ENCODE assay signal across 10 cellular contexts in genomic region chr1:183180213-183180612, GRCh38. TPM values are rescaled to one million over a fixed set of nuclear protein-coding genes. Genes with fewer than 3 reads are reported as not detected.
DNase-seq lines count a peak whose midpoint lies in the region; ATAC-seq and TF ChIP-seq lines count a peak whose summit lies in the region.
"Had no signal": no experiment of that assay in that cellular context is flagged by ENCODE, and none has a peak within 500 bp of the region (broad histone marks: within the 10 kb centered on the region; RNA-seq: fewer than 3 reads in every experiment).

No MANE protein-coding gene starts in this region.

- H3K4me3 Mint-ChIP-seq in activated CD8-positive, alpha-beta T cell treated with anti-CD3 and anti-CD28 coated beads for 36 hours, result no peak overlapping the region
- H3K4me3 Mint-ChIP-seq: central memory CD8-positive, alpha-beta T cell; stimulated activated naive B cell treated with anti-CD40 and anti-IgM and Interleukin-4, amounts not matched to agents 10 μg/mL and 1 μg/mL and 100 μg/mL, for 72 hours had no signal

- POLR2A ChIA-PET in activated CD8-positive, alpha-beta T cell treated with anti-CD3 and anti-CD28 coated beads for 36 hours (lab: Charles Lee), result no interaction called here

- no peaks in the 10 kb centered on the region for H3K36me3 Mint-ChIP-seq in activated CD8-positive, alpha-beta T cell treated with anti-CD3 and anti-CD28 coated beads for 36 hours (ENCODE audit: low read depth)
- H3K36me3 Mint-ChIP-seq: stimulated activated naive B cell treated with anti-CD40 and anti-IgM and Interleukin-4, amounts not matched to agents 10 μg/mL and 1 μg/mL and 100 μg/mL, for 72 hours had no signal

- intact Hi-C loops in activated CD8-positive, alpha-beta T cell treated with anti-CD3 and anti-CD28 coated beads for 36 hours (cut with micrococcal nuclease), result no loop called here

- H3K27me3 Mint-ChIP-seq in activated CD8-positive, alpha-beta T cell treated with anti-CD3 and anti-CD28 coated beads for 36 hours, result no peaks in the 10 kb centered on the region
- H3K27me3 Mint-ChIP-seq: central memory CD8-positive, alpha-beta T cell had no signal

- ATAC-seq in activated CD8-positive, alpha-beta T cell treated with anti-CD3 and anti-CD28 coated beads for 36 hours, result no peak

- H3K27ac Mint-ChIP-seq in activated CD8-positive, alpha-beta T cell treated with anti-CD3 and anti-CD28 coated beads for 36 hours, result no peak overlapping the region
- H3K27ac Mint-ChIP-seq: stimulated activated naive B cell treated with anti-CD40 and anti-IgM and Interleukin-4, amounts not matched to agents 10 μg/mL and 1 μg/mL and 100 μg/mL, for 72 hours had no signal

- H3K9me3 Mint-ChIP-seq in activated CD8-positive, alpha-beta T cell treated with anti-CD3 and anti-CD28 coated beads for 36 hours, result no peaks in the 10 kb centered on the region
- H3K9me3 Mint-ChIP-seq: central memory CD8-positive, alpha-beta T cell; stimulated activated naive B cell treated with anti-CD40 and anti-IgM and Interleukin-4, amounts not matched to agents 10 μg/mL and 1 μg/mL and 100 μg/mL, for 72 hours had no signal

- no peak for TF ChIP-seq CTCF in activated CD8-positive, alpha-beta T cell treated with anti-CD3 and anti-CD28 coated beads for 36 hours (IDR thresholded peaks at IDR 0.05)

- CTCF ChIA-PET in activated CD8-positive, alpha-beta T cell treated with anti-CD3 and anti-CD28 coated beads for 36 hours (lab: Charles Lee), result no interaction called here

- H3K4me1 Mint-ChIP-seq in activated CD8-positive, alpha-beta T cell treated with anti-CD3 and anti-CD28 coated beads for 36 hours (ENCODE audit: low read depth), result peaks cover 8% of the 10 kb centered on the region
- H3K4me1 Mint-ChIP-seq: central memory CD8-positive, alpha-beta T cell had no signal

- DNase-seq in DMS79 (lab: John Stamatoyannopoulos, UW) (peak; percentile 75), NCI-H1694 treated with DMSO at 0.1 percent for 48 hours (lab: John Stamatoyannopoulos, UW) (peak; percentile 97), dermis blood vessel endothelial cell (peak; percentile 93), occipital lobe (lab: John Stamatoyannopoulos, UW) (peak; percentile 2), SIG-M5 (lab: John Stamatoyannopoulos, UW) (no peak)
- no peak for DNase-seq in activated CD8-positive, alpha-beta memory T cell treated with anti-CD3 and anti-CD28 coated beads, Interleukin-2, amount 50 U/mL, for 48 hours
- no peak for DNase-seq in activated effector memory CD4-positive, alpha-beta T cell treated with Interleukin-2 at 50 U/mL for 16 hours
- no peak for DNase-seq in activated CD8-positive, alpha-beta T cell treated with anti-CD3 and anti-CD28 coated beads for 36 hours

RNA-seq across cellular contexts. Expression of gene LAMC2, which starts 5.9 kb away (rescaled TPM):
- total RNA-seq in dermis blood vessel endothelial cell (0.70 and 1.5 TPM in 2 replicates), occipital lobe (0.16 TPM)
- not detected for total RNA-seq in activated CD8-positive, alpha-beta T cell treated with anti-CD3 and anti-CD28 coated beads for 36 hours

Comparison
In these comparisons a context has a peak if more than half of its experiments do, and no peak if none do; other contexts are left out.
1. DNase-seq: peak in DMS79 (single experiment), NCI-H1694 treated with DMSO at 0.1 percent for 48 hours (single experiment), dermis blood vessel endothelial cell (single experiment) and occipital lobe (single experiment); none in SIG-M5 (single experiment), activated CD8-positive, alpha-beta memory T cell treated with anti-CD3 and anti-CD28 coated beads, Interleukin-2, amount 50 U/mL, for 48 hours (single experiment), activated effector memory CD4-positive, alpha-beta T cell treated with Interleukin-2 at 50 U/mL for 16 hours (single experiment) and activated CD8-positive, alpha-beta T cell treated with anti-CD3 and anti-CD28 coated beads for 36 hours (single experiment).